ENCODE assay signal across 16 cellular contexts in genomic region chr2:43212216-43212828, GRCh38. TPM values are rescaled to one million over a fixed set of nuclear protein-coding genes. Genes with fewer than 3 reads are reported as not detected.
DNase-seq lines count a peak whose midpoint lies in the region; ATAC-seq and TF ChIP-seq lines count a peak whose summit lies in the region.
"Had no signal": no experiment of that assay in that cellular context is flagged by ENCODE, and none has a peak within 500 bp of the region (broad histone marks: within the 10 kb centered on the region; RNA-seq: fewer than 3 reads in every experiment).

No MANE protein-coding gene starts in this region.

- CTCF ChIA-PET in CD4-positive, alpha-beta memory T cell (lab: Charles Lee; ENCODE audit: partially characterized antibody) = interaction anchor here (0.7 to 14.9 kb wide), 4 partner anchors 9 to 83 kb away, joined by 3 to 319 read pairs (median 4); no protein-coding TSS in a partner anchor

- no peaks in the 10 kb centered on the region for H3K27me3 ChIP-seq in CD4-positive, alpha-beta memory T cell (ENCODE audit: insufficient read depth, low read length)
- no peaks in the 10 kb centered on the region for H3K27me3 ChIP-seq in OCI-LY3 (ENCODE audit: low read depth, low read length)
- H3K27me3 ChIP-seq in esophagus muscularis mucosa = peaks cover 0 to 3% (median 0%) of the 10 kb centered on the region in 4 donors
- no peaks in the 10 kb centered on the region for H3K27me3 ChIP-seq in skeletal muscle tissue (ENCODE audit: control insufficient read depth in 3 of 3, insufficient read depth in 3 of 3, low read length in 3 of 3)
- H3K27me3 ChIP-seq in mesendoderm (ENCODE audit: insufficient read depth, low read length, poor library complexity) = no peaks in the 10 kb centered on the region
- H3K27me3 ChIP-seq: tibial nerve had no signal

- H3K9me3 Mint-ChIP-seq in CD4-positive, alpha-beta memory T cell = no peaks in the 10 kb centered on the region
- no peaks in the 10 kb centered on the region for H3K9me3 Mint-ChIP-seq in mesothelial cell of epicardium
- H3K9me3 Mint-ChIP-seq: T-helper 2 cell treated with Interferon-gamma antibody and Interleukin-4, amounts not matched to agents 5 μg/mL and 100 μg/mL, for 36 hours had no signal

- no peak overlapping the region for H2BK15ac ChIP-seq in mesendoderm (replicated peaks; ENCODE audit: low read depth)

- intact Hi-C loops in CD4-positive, alpha-beta memory T cell (cut with micrococcal nuclease) = no loop called here
- intact Hi-C loops in esophagus muscularis mucosa (cut with DNase I) = no loop called here

- H2BK120ac ChIP-seq in mesendoderm (ENCODE audit: low read depth, low read length) = no peak overlapping the region

- no peak overlapping the region for H3K27ac ChIP-seq in CD4-positive, alpha-beta memory T cell (ENCODE audit: low read depth, low read length)
- H3K27ac ChIP-seq in OCI-LY3 (ENCODE audit: low read length) = peak overlapping the region; percentile 56
- H3K27ac ChIP-seq in esophagus muscularis mucosa (replicated peaks in 1 of 4) = peak overlapping the region in 3 of 4 donors; percentile 7 to 42 (median 8)
- H3K27ac ChIP-seq in skeletal muscle tissue (ENCODE audit: low read depth, low read length) = peak overlapping the region; percentile 30
- H3K27ac ChIP-seq in mesendoderm (ENCODE audit: low read depth, low read length) = no peak overlapping the region
- H3K27ac ChIP-seq: parathyroid adenoma had no signal

- peak overlapping the region; percentile 45; the same call in 1 of the 2 replicates for H3K9ac ChIP-seq in OCI-LY3 (ENCODE audit: low read length)
- H3K9ac ChIP-seq in skeletal muscle tissue (ENCODE audit: low read depth in 1 of 3, low read length in 3 of 3) = no peak overlapping the region
- no peak overlapping the region for H3K9ac ChIP-seq in mesendoderm (ENCODE audit: low read length)
- H3K9ac ChIP-seq: parathyroid adenoma had no signal

- no peak overlapping the region for H2AK5ac ChIP-seq in mesendoderm (ENCODE audit: low read length)

- no peak for ATAC-seq in GM18858 (IDR thresholded peaks at IDR 0.05; ENCODE audit: unreplicated experiment)

- H3K56ac ChIP-seq in mesendoderm (ENCODE audit: low read length) = no peak overlapping the region

- peaks cover 20 to 50% (median 30%) of the 10 kb centered on the region in 4 donors for H3K4me1 Mint-ChIP-seq in CD4-positive, alpha-beta memory T cell
- H3K4me1 Mint-ChIP-seq in mesothelial cell of epicardium = peaks cover 10% of the 10 kb centered on the region

- peaks cover 5 to 13% of the 10 kb centered on the region in 2 donors for H3K36me3 Mint-ChIP-seq in CD4-positive, alpha-beta memory T cell
- no peaks in the 10 kb centered on the region for H3K36me3 Mint-ChIP-seq in mesothelial cell of epicardium

- peaks cover 43% of the 10 kb centered on the region for H3K4me1 ChIP-seq in CD4-positive, alpha-beta memory T cell (ENCODE audit: insufficient read depth, low read length)
- H3K4me1 ChIP-seq in OCI-LY3 (ENCODE audit: low read length) (peaks cover 17% of the 10 kb centered on the region), esophagus muscularis mucosa (peaks cover 14 to 28% (median 19%) of the 10 kb centered on the region in 4 donors), skeletal muscle tissue (ENCODE audit: control insufficient read depth in 3 of 3, insufficient read depth in 3 of 3, low read length in 3 of 3) (peaks cover 5 to 23% (median 20%) of the 10 kb centered on the region in 3 donors), mesendoderm (ENCODE audit: control insufficient read depth, low read depth, low read length) (no peaks in the 10 kb centered on the region)
- H3K4me1 ChIP-seq: parathyroid adenoma had no signal

- DNase-seq in CD4-positive, alpha-beta memory T cell = peak in 1 of 5 donors; percentile 24
- DNase-seq in esophagus muscularis mucosa (ENCODE audit: extremely low spot score) (no peak), mesendoderm (no peak), mesothelial cell of epicardium (ENCODE audit: low spot score in 2 of 2, unreplicated experiment in 2 of 2) (no peak)
- DNase-seq in activated T-cell treated with anti-CD3 and anti-CD28 coated beads, Interleukin-2, amount 50 U/mL, for 1 hour = no peak
- DNase-seq: effector CD4-positive, alpha-beta T cell; mammary epithelial cell; NCI-H1436 treated with DMSO at 0.1 percent for 48 hours; NCI-H524; stimulated activated CD4-positive, alpha-beta T cell treated with anti-CD3 and anti-CD28 coated beads, Interleukin-15, amount 100 ng/mL, for 24 hours had no signal

- no peaks in the 10 kb centered on the region for H3K79me1 ChIP-seq in mesendoderm (ENCODE audit: low read length)

- TF ChIP-seq POLR2A in esophagus muscularis mucosa (IDR thresholded peaks at IDR 0.05; ENCODE audit: low read depth) = no peak

- no peaks in the 10 kb centered on the region for H3K9me3 ChIP-seq in CD4-positive, alpha-beta memory T cell (ENCODE audit: control insufficient read depth in 1 of 2, low read length in 2 of 2)
- H3K9me3 ChIP-seq in OCI-LY3 (ENCODE audit: insufficient read depth, low read length) (no peaks in the 10 kb centered on the region), esophagus muscularis mucosa (no peaks in the 10 kb centered on the region), skeletal muscle tissue (ENCODE audit: control insufficient read depth in 3 of 3, low read length in 3 of 3) (no peaks in the 10 kb centered on the region)
- H3K9me3 ChIP-seq: tibial nerve had no signal

- TF ChIP-seq EP300 in esophagus muscularis mucosa (IDR thresholded peaks at IDR 0.05) = no peak

- no peak overlapping the region for H3K4ac ChIP-seq in mesendoderm (ENCODE audit: low read depth, low read length)

- no peak overlapping the region for H3K18ac ChIP-seq in mesendoderm (ENCODE audit: low read length)

- H4K20me1 ChIP-seq in OCI-LY3 (ENCODE audit: insufficient read depth, low read length) = no peaks in the 10 kb centered on the region

- H3K79me2 ChIP-seq in OCI-LY3 (ENCODE audit: low read length) (no peaks in the 10 kb centered on the region), mesendoderm (ENCODE audit: control insufficient read depth, insufficient read depth, low read length) (no peaks in the 10 kb centered on the region)
- H3K79me2 ChIP-seq: parathyroid adenoma had no signal

- 91% methylated on average over 10 of the region's 10 CpGs for WGBS in esophagus muscularis mucosa
- no CpG with 5 or more reads among the region's 10 CpGs for WGBS in mesendoderm (ENCODE audit: extremely low coverage, insufficient coverage, low lambda C conversion rate)

- H3K36me3 ChIP-seq in CD4-positive, alpha-beta memory T cell (ENCODE audit: insufficient read depth, low read length) = no peaks in the 10 kb centered on the region
- H3K36me3 ChIP-seq in OCI-LY3 (replicated peaks; ENCODE audit: low read depth, low read length) (no peaks in the 10 kb centered on the region), esophagus muscularis mucosa (no peaks in the 10 kb centered on the region), skeletal muscle tissue (ENCODE audit: control insufficient read depth in 3 of 3, insufficient read depth in 3 of 3, low read length in 3 of 3) (no peaks in the 10 kb centered on the region), mesendoderm (ENCODE audit: control insufficient read depth, insufficient read depth, low read length) (no peaks in the 10 kb centered on the region)
- H3K36me3 ChIP-seq: tibial nerve had no signal

- no peak overlapping the region for H2AFZ ChIP-seq in OCI-LY3 (ENCODE audit: low read depth, low read length)
- H2AFZ ChIP-seq: parathyroid adenoma had no signal

- no peak overlapping the region for H3K23ac ChIP-seq in mesendoderm (ENCODE audit: low read length)

- no peaks in the 10 kb centered on the region for H3K27me3 Mint-ChIP-seq in CD4-positive, alpha-beta memory T cell
- no peaks in the 10 kb centered on the region for H3K27me3 Mint-ChIP-seq in mesothelial cell of epicardium (ENCODE audit: low read depth)

- no peak for TF ChIP-seq CTCF in OCI-LY3 (IDR thresholded peaks at IDR 0.05; ENCODE audit: low read depth, low read length)
- TF ChIP-seq CTCF in esophagus muscularis mucosa (IDR thresholded peaks at IDR 0.05) = no peak
- TF ChIP-seq CTCF in mesothelial cell of epicardium (IDR thresholded peaks at IDR 0.05; ENCODE audit: unreplicated experiment) = no peak

- no peak overlapping the region for H3K4me3 ChIP-seq in CD4-positive, alpha-beta memory T cell (ENCODE audit: low read length in 2 of 2)
- H3K4me3 ChIP-seq in OCI-LY3 (ENCODE audit: low read length) (peak overlapping the region; percentile 43), esophagus muscularis mucosa (no peak overlapping the region), skeletal muscle tissue (ENCODE audit: low read length in 3 of 3) (no peak overlapping the region), mesendoderm (ENCODE audit: low read length) (no peak overlapping the region)
- H3K4me3 ChIP-seq: tibial nerve had no signal

- no peak overlapping the region for H2BK5ac ChIP-seq in mesendoderm (ENCODE audit: low read length)

- peak overlapping the region; percentile 79 for H3K4me2 ChIP-seq in OCI-LY3 (ENCODE audit: low read length)
- no peak overlapping the region for H3K4me2 ChIP-seq in mesendoderm (ENCODE audit: low read length)

- POLR2A ChIA-PET in CD4-positive, alpha-beta memory T cell (lab: Charles Lee; ENCODE audit: partially characterized antibody) = interaction anchor here (20.3 to 46.5 kb wide), 3 partner anchors 7 to 60 kb away, joined by 1138 to 6960 read pairs (median 1138); partner anchors contain the start of gene ZFP36L2

- no peak overlapping the region for H4K5ac ChIP-seq in mesendoderm (ENCODE audit: low read length)

- no peak overlapping the region for H3K4me3 Mint-ChIP-seq in CD4-positive, alpha-beta memory T cell
- H3K4me3 Mint-ChIP-seq in mesothelial cell of epicardium = no peak overlapping the region
- H3K4me3 Mint-ChIP-seq: T-helper 2 cell treated with Interferon-gamma antibody and Interleukin-4, amounts not matched to agents 5 μg/mL and 100 μg/mL, for 36 hours had no signal

- no peak overlapping the region for H4K8ac ChIP-seq in mesendoderm (ENCODE audit: low read depth, low read length)

- peak overlapping the region in 5 of 7 donors; percentile 11 to 88 (median 42) for H3K27ac Mint-ChIP-seq in CD4-positive, alpha-beta memory T cell
- no peak overlapping the region for H3K27ac Mint-ChIP-seq in mesothelial cell of epicardium

RNA-seq across cellular contexts. Expression of gene ZFP36L2, which starts 14.1 kb away (rescaled TPM):
- 100 to 1,000 TPM; 456 to 464 TPM for total RNA-seq in CD4-positive, alpha-beta memory T cell
- 100 to 1,000 TPM; 271 to 523 TPM for polyA plus RNA-seq in CD4-positive, alpha-beta memory T cell
- total RNA-seq in esophagus muscularis mucosa (100 to 1,000 TPM in 1 of 4 donors, 10 to 100 TPM in 3; 81.7 to 117 (median 85.7) TPM), skeletal muscle tissue (14.1 TPM), mesothelial cell of epicardium (93.6 to 100 TPM (median 98.3 TPM) in 3 replicates)
- polyA plus RNA-seq in mesendoderm (2013, experiment 1 of 2) = 71.1 TPM
- 70.6 TPM for polyA plus RNA-seq in mesendoderm (2013, experiment 2 of 2)

Comparison
In these comparisons a context has a peak if more than half of its experiments do, and no peak if none do; other contexts are left out.
1. H3K27ac ChIP-seq: peak in OCI-LY3 (single experiment), esophagus muscularis mucosa (3 of 4) and skeletal muscle tissue (single experiment); none in CD4-positive, alpha-beta memory T cell (single experiment) and mesendoderm (single experiment).